In the genomic region with DNA sequence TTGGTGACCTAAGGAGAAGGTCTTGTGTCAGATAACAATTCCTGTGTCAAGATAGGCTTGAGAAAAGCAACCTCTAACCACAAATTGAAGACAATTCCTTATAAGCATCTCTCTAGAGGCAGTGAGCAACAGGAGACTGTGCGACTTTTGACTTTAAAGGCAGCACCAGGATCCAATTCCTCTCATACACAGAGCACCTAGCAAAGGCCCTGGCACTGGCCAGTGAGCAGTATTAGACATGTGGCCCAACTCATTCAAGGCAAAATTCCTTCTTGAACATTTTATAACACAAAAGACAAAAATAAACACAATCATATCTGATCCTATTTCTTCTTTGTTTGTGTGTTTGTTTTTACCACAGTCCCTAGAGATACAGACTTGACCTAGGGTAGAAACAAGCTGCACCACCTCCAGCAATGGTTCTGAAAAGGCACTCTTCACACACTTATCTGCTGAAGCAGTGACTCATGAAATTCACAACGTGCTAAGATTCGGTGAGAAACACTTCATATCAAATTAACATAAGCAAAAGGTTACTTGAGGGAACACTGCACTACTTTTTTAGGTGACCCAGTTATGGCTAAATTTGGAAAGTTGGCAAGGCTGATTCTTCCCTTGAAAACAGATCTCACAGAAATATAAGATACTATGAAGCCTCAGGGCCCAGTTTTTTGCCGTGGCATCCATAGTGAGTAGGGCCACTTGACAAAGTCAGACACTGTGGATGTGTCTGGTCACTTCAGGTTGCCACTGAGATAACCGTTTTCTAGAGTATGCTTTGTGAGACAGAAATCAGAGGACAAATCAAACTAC, we compare ENCODE assay signal across 13 cellular contexts.
"Had no signal": no experiment of that assay in that cellular context is flagged by ENCODE, and none has a peak within 500 bp of the region (broad histone marks: within the 10 kb centered on the region; RNA-seq: fewer than 3 reads in every experiment).

No MANE protein-coding gene starts in this region.

- ATAC-seq: T-cell had no signal

- H3K9me3 Mint-ChIP-seq: activated naive CD8-positive, alpha-beta T cell treated with anti-CD3 and anti-CD28 coated beads for 36 hours had no signal

- H3K27ac Mint-ChIP-seq: activated CD4-positive, alpha-beta memory T cell treated with anti-CD3 and anti-CD28 coated beads for 36 hours; activated naive CD8-positive, alpha-beta T cell treated with anti-CD3 and anti-CD28 coated beads for 36 hours; T-cell had no signal

- H3K27me3 Mint-ChIP-seq: activated CD4-positive, alpha-beta memory T cell treated with anti-CD3 and anti-CD28 coated beads for 36 hours; activated naive CD8-positive, alpha-beta T cell treated with anti-CD3 and anti-CD28 coated beads for 36 hours had no signal

- DNase-seq: activated CD4-positive, alpha-beta memory T cell treated with anti-CD3 and anti-CD28 coated beads for 36 hours; activated gamma-delta T cell treated with Interleukin-2 at 50 U/mL for 16 hours; activated naive CD8-positive, alpha-beta T cell treated with anti-CD3 and anti-CD28 coated beads for 36 hours; activated T-cell treated with anti-CD3 and anti-CD28 coated beads, Interleukin-2, amount 50 U/mL, for 48 hours; anterior cingulate cortex; esophagus squamous epithelium; foreskin fibroblast; islet precursor cell; sigmoid colon; stimulated activated CD4-positive, alpha-beta T cell treated with anti-CD3 and anti-CD28 coated beads, Interleukin-4, amount 100 ng/mL, for 24 hours; stomach; T-cell; T1000 had no signal

- H3K4me1 Mint-ChIP-seq: activated naive CD8-positive, alpha-beta T cell treated with anti-CD3 and anti-CD28 coated beads for 36 hours; T-cell had no signal

- H3K4me3 Mint-ChIP-seq: activated CD4-positive, alpha-beta memory T cell treated with anti-CD3 and anti-CD28 coated beads for 36 hours; activated naive CD8-positive, alpha-beta T cell treated with anti-CD3 and anti-CD28 coated beads for 36 hours; T-cell had no signal

- H3K36me3 Mint-ChIP-seq: activated CD4-positive, alpha-beta memory T cell treated with anti-CD3 and anti-CD28 coated beads for 36 hours; activated naive CD8-positive, alpha-beta T cell treated with anti-CD3 and anti-CD28 coated beads for 36 hours; T-cell had no signal
